In genomic region chr1:26959270-26959669, GRCh38 we compare ENCODE assay signal across 9 cellular contexts. TPM values are rescaled to one million over a fixed set of nuclear protein-coding genes. Genes with fewer than 3 reads are reported as not detected.
DNase-seq lines count a peak whose midpoint lies in the region; ATAC-seq lines count a peak whose summit lies in the region.
"Had no signal": no experiment of that assay in that cellular context is flagged by ENCODE, and none has a peak within 500 bp of the region (broad histone marks: within the 10 kb centered on the region; RNA-seq: fewer than 3 reads in every experiment).

No MANE protein-coding gene starts in this region.

- H3K27ac ChIP-seq in ectodermal cell (ENCODE audit: insufficient read depth, low read depth, low read length, poor library complexity, severe bottlenecking) (no peak overlapping the region), trophoblast cell (ENCODE audit: low read depth, low read length) (no peak overlapping the region)
- H3K27ac ChIP-seq: adrenal gland had no signal

- 42 to 43% methylated on average over 13 of the region's 13 CpGs for WGBS in ectodermal cell, 2 experiments
- WGBS in trophoblast cell (ENCODE audit: extremely low coverage, insufficient coverage, insufficient read length), result no CpG with 5 or more reads among the region's 13 CpGs

- H3K4ac ChIP-seq in trophoblast cell (ENCODE audit: low read depth, low read length), result peak overlapping the region; percentile 16

- H3K9me3 ChIP-seq in NT2/D1 (ENCODE audit: insufficient read depth, low read length) (no peaks in the 10 kb centered on the region), ectodermal cell (ENCODE audit: control insufficient read depth, low read length) (no peaks in the 10 kb centered on the region), trophoblast cell (ENCODE audit: insufficient read depth, low read depth, low read length) (peaks cover 1% of the 10 kb centered on the region)
- H3K9me3 ChIP-seq: adrenal gland had no signal

- H3K18ac ChIP-seq in trophoblast cell (ENCODE audit: low read length), result no peak overlapping the region

- no peak overlapping the region for H2AK5ac ChIP-seq in trophoblast cell (ENCODE audit: low read length)

- H3K9ac ChIP-seq in NT2/D1 (ENCODE audit: insufficient read length, low read depth), result no peak overlapping the region
- H3K9ac ChIP-seq in trophoblast cell (ENCODE audit: low read length), result no peak overlapping the region

- H2BK120ac ChIP-seq in trophoblast cell (ENCODE audit: insufficient read depth, low read length, poor library complexity), result no peak overlapping the region

- H3K27me3 ChIP-seq in NT2/D1 (ENCODE audit: insufficient read depth, insufficient read length) (peaks cover 44% of the 10 kb centered on the region), ectodermal cell (ENCODE audit: control insufficient read depth, insufficient read depth, low read length, poor library complexity, severe bottlenecking) (peaks cover 56% of the 10 kb centered on the region), trophoblast cell (ENCODE audit: insufficient read depth, low read length) (no peaks in the 10 kb centered on the region)

- no peak overlapping the region for H3K23ac ChIP-seq in trophoblast cell (ENCODE audit: low read length)

- H3K4me2 ChIP-seq in trophoblast cell (ENCODE audit: low read length), result peak overlapping the region; percentile 87

- H2BK12ac ChIP-seq in trophoblast cell (ENCODE audit: low read length), result no peak overlapping the region

- H3K14ac ChIP-seq in trophoblast cell (ENCODE audit: low read length), result no peak overlapping the region

- H4K12ac ChIP-seq in trophoblast cell (ENCODE audit: low read depth, low read length), result no peak overlapping the region

- H3K79me2 ChIP-seq in trophoblast cell (ENCODE audit: control insufficient read depth, insufficient read depth, low read length, poor library complexity), result peaks cover 7% of the 10 kb centered on the region

- H3K36me3 ChIP-seq in NT2/D1 (ENCODE audit: insufficient read depth, insufficient read length, low read length) (no peaks in the 10 kb centered on the region), ectodermal cell (ENCODE audit: control insufficient read depth, insufficient read depth, low read length) (no peaks in the 10 kb centered on the region), trophoblast cell (ENCODE audit: control insufficient read depth in 1 of 2, insufficient read depth in 2 of 2, low read length in 2 of 2) (no peaks in the 10 kb centered on the region)
- H3K36me3 ChIP-seq: adrenal gland had no signal

- H3K79me1 ChIP-seq in trophoblast cell (ENCODE audit: low read length), result peaks cover 7% of the 10 kb centered on the region

- peak overlapping the region; percentile 79 for H4K8ac ChIP-seq in trophoblast cell (ENCODE audit: low read depth, low read length)

- DNase-seq in NT2/D1 (ENCODE audit: low read depth, low spot score) (no peak), trophoblast cell (no peak), RPMI8226 (no peak)
- no peak for DNase-seq in activated CD4-positive, alpha-beta T cell treated with anti-CD3 and anti-CD28 coated beads for 4 hours
- DNase-seq: adrenal gland; SHP77 treated with DMSO at 0.1 percent for 48 hours; stimulated activated CD4-positive, alpha-beta T cell treated with anti-CD3 and anti-CD28 coated beads, Interleukin-1b, Interleukin-23, amount 100 ng/mL, for 48 hours had no signal

- H2AFZ ChIP-seq in trophoblast cell (ENCODE audit: insufficient read depth, low read length, poor library complexity), result peak overlapping the region; percentile 64

- ATAC-seq in activated CD4-positive, CD25-positive, alpha-beta regulatory T cell treated with anti-CD3 and anti-CD28 coated beads, Interleukin-2, amount 50 U/mL, for 24 hours, result no peak

- peak overlapping the region; percentile 59 for H4K91ac ChIP-seq in trophoblast cell (ENCODE audit: low read depth, low read length)

- peak overlapping the region; percentile 89 for H3K4me3 ChIP-seq in NT2/D1 (ENCODE audit: insufficient read length, low read depth)
- H3K4me3 ChIP-seq in ectodermal cell (ENCODE audit: insufficient read depth, low read depth, low read length), result peak overlapping the region; percentile 50
- H3K4me3 ChIP-seq in trophoblast cell (ENCODE audit: low read depth, low read length), result peak overlapping the region; percentile 99

- no peaks in the 10 kb centered on the region for H3K4me1 ChIP-seq in NT2/D1 (ENCODE audit: insufficient read depth, insufficient read length)
- H3K4me1 ChIP-seq in ectodermal cell (ENCODE audit: control insufficient read depth, insufficient read depth, low read length), result no peaks in the 10 kb centered on the region
- H3K4me1 ChIP-seq in trophoblast cell (ENCODE audit: control insufficient read depth in 1 of 2, insufficient read depth in 2 of 2, low read length in 2 of 2), result peaks cover 0 to 8% of the 10 kb centered on the region in 2 experiments

- no peak overlapping the region for H2BK5ac ChIP-seq in trophoblast cell (ENCODE audit: low read depth, low read length, poor library complexity)

RNA-seq across cellular contexts. Expression of gene KDF1, which starts 1.0 kb away (rescaled TPM):
- 0.37 TPM for polyA plus RNA-seq in ectodermal cell (2013, experiment 1 of 4)
- 0.73 TPM for polyA plus RNA-seq in ectodermal cell (2013, experiment 2 of 4)
- polyA plus RNA-seq in ectodermal cell (2013, experiment 3 of 4), result 0.32 TPM
- 0.41 TPM for polyA plus RNA-seq in ectodermal cell (2013, experiment 4 of 4)
- 10.6 and 10.8 TPM in 2 replicates for polyA plus RNA-seq in trophoblast cell (2013)

RNA-seq across cellular contexts. Expression of gene TRNP1, which starts 34.2 kb away (rescaled TPM):
- 1.4 TPM for polyA plus RNA-seq in ectodermal cell (2013, experiment 1 of 4)
- polyA plus RNA-seq in ectodermal cell (2013, experiment 2 of 4), result 1.8 TPM
- 1.8 TPM for polyA plus RNA-seq in ectodermal cell (2013, experiment 3 of 4)
- 2.3 TPM for polyA plus RNA-seq in ectodermal cell (2013, experiment 4 of 4)
- 1.8 and 2.3 TPM in 2 replicates for polyA plus RNA-seq in trophoblast cell (2013)

RNA-seq across cellular contexts. Expression of gene NUDC, which starts 37.7 kb away (rescaled TPM):
- 110 TPM for polyA plus RNA-seq in ectodermal cell (2013, experiment 1 of 4)
- 103 TPM for polyA plus RNA-seq in ectodermal cell (2013, experiment 2 of 4)
- 81.7 TPM for polyA plus RNA-seq in ectodermal cell (2013, experiment 3 of 4)
- polyA plus RNA-seq in ectodermal cell (2013, experiment 4 of 4), result 88.5 TPM
- polyA plus RNA-seq in trophoblast cell (2013), result 61.4 and 64.4 TPM in 2 replicates

RNA-seq across cellular contexts. Expression of gene NR0B2, which starts 45.5 kb away (rescaled TPM):
- polyA plus RNA-seq in ectodermal cell (2013, experiment 1 of 4), result not detected
- polyA plus RNA-seq in ectodermal cell (2013, experiment 2 of 4), result not detected
- not detected for polyA plus RNA-seq in ectodermal cell (2013, experiment 3 of 4)
- not detected for polyA plus RNA-seq in ectodermal cell (2013, experiment 4 of 4)
- not detected in 2 replicates for polyA plus RNA-seq in trophoblast cell (2013)

RNA-seq across cellular contexts. Expression of gene TENT5B, which starts 53.4 kb away (rescaled TPM):
- polyA plus RNA-seq in ectodermal cell (2013, experiment 1 of 4), result 9.1 TPM
- 13.5 TPM for polyA plus RNA-seq in ectodermal cell (2013, experiment 2 of 4)
- 7.3 TPM for polyA plus RNA-seq in ectodermal cell (2013, experiment 3 of 4)
- 8.2 TPM for polyA plus RNA-seq in ectodermal cell (2013, experiment 4 of 4)
- 10.9 and 11.1 TPM in 2 replicates for polyA plus RNA-seq in trophoblast cell (2013)
